ENCODE assay signal across 22 cellular contexts in the genomic region with DNA sequence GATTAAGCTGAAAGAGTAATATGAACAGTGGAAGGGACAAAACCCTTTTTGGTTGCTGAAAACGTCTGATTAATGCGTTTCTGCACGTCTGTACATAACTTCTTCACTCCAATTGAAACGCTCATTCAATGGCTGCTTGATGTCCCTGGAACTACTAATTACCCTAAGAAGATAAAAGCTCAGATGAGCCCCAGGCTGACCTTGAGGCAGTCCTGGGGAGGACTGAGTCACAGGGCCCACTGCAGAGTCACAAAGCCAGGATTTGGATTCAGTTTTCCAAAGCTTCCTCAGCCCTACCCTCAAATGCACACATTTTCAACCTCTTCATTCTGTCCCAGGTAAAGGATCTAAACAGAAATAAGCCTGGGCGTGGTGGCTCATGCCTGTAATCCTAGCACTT.
"Had no signal": no experiment of that assay in that cellular context is flagged by ENCODE, and none has a peak within 500 bp of the region (broad histone marks: within the 10 kb centered on the region; RNA-seq: fewer than 3 reads in every experiment).

No MANE protein-coding gene starts in this region.

- DNase-seq: KBM-7, MG63, NCI-H1092, NCI-H1105 treated with DMSO at 0.1 percent for 48 hours, NCI-H1417 treated with DMSO at 0.1 percent for 48 hours, NCI-H187, NCI-H2029, NCI-H2081 treated with DMSO at 0.1 percent for 48 hours, NCI-H2171, NCI-H226, NCI-H446, NCI-H510A, NCI-H524 treated with DMSO at 0.1 percent for 48 hours, NCI-H69, NCI-H774, Right ventricle myocardium superior, RPMI8226, SIG-M5 had no signal

- ATAC-seq: HepG2 had no signal

- H3K27ac Mint-ChIP-seq: IgD-negative memory B cell had no signal

- H3K4me3 ChIP-seq: MG63, SJSA1, SK-N-MC had no signal

- H3K27ac ChIP-seq: SJSA1, SK-N-MC had no signal

- H3K27me3 ChIP-seq: MG63, SJSA1 had no signal

- H3K36me3 ChIP-seq: MG63, SJSA1 had no signal

- H3K4me3 Mint-ChIP-seq: IgD-negative memory B cell had no signal
